ENCODE assay signal across 1 cellular context in genomic region chr15:60548101-60548500, GRCh38.
TF ChIP-seq lines count a peak whose summit lies in the region.

No MANE protein-coding gene starts in this region.

TF ChIP-seq in HepG2, 621 proteins besides CTCF, POLR2A, EP300 and RAD21 (continued from another document):
- no peak for TF ChIP-seq POGK (CRISPR knock-in tag; conservative IDR thresholded peaks at IDR 0.05)
- TF ChIP-seq PCBP1 (IDR thresholded peaks at IDR 0.05; ENCODE audit: borderline replicate concordance, low read depth, low read length) = no peak
- no peak for TF ChIP-seq ZNF740 (CRISPR knock-in tag; IDR thresholded peaks at IDR 0.05)
- no peak for TF ChIP-seq ONECUT2 (CRISPR knock-in tag; IDR thresholded peaks at IDR 0.05)
- TF ChIP-seq ZNF225 (CRISPR knock-in tag; IDR thresholded peaks at IDR 0.05) = no peak
- TF ChIP-seq IKZF1 (IDR thresholded peaks at IDR 0.05) = no peak
- no peak for TF ChIP-seq ZNF572 (CRISPR knock-in tag; IDR thresholded peaks at IDR 0.05)
- TF ChIP-seq ZNF777 (CRISPR knock-in tag; IDR thresholded peaks at IDR 0.05) = no peak
- no peak for TF ChIP-seq ZKSCAN5 (CRISPR knock-in tag; IDR thresholded peaks at IDR 0.05)
- no peak for TF ChIP-seq ZNF564 (CRISPR knock-in tag; IDR thresholded peaks at IDR 0.05)
- no peak for TF ChIP-seq BCL6 (CRISPR knock-in tag; IDR thresholded peaks at IDR 0.05)
- TF ChIP-seq U2AF1 (optimal IDR thresholded peaks at IDR 0.05; ENCODE audit: low read depth, low read length) = no peak
